In the genomic region with DNA sequence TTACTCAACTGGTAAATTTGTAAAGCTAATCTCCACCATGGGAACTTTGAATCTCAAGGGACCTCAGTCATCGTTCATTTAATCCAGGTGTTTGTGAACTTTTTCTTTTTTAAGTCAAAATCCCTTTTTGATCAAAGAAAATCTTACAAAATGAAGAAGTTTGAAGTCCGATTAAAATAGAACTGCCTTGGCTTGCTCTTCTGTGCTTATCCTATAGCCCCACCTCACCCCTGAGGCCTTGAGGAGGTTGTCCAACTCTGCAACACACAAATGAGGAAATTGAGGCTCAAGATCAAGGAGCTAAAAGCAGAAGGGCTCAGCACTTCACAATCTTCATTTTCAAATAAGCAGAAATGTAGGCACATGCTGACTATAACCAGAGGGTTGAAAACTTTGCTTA, we compare ENCODE assay signal across 19 cellular contexts.
DNase-seq lines count a peak whose midpoint lies in the region; ATAC-seq lines count a peak whose summit lies in the region.
"Had no signal": no experiment of that assay in that cellular context is flagged by ENCODE, and none has a peak within 500 bp of the region (broad histone marks: within the 10 kb centered on the region; RNA-seq: fewer than 3 reads in every experiment).

No MANE protein-coding gene starts in this region.

- H3K4me2 ChIP-seq in BLaER1 treated with 17β-estradiol and CSF1 and Interleukin-3, amounts not matched to agents 10 nM and 100 nM, result peak overlapping the region in 8 of 11 experiments; percentile 0 to 50 (median 21); a peak in 14 of 22 replicates
- peak overlapping the region; percentile 65 for H3K4me2 ChIP-seq in Karpas-422 (ENCODE audit: low read depth, low read length, poor library complexity, severe bottlenecking)

- POLR2A ChIA-PET in activated CD4-positive, alpha-beta memory T cell treated with anti-CD3 and anti-CD28 coated beads for 36 hours (lab: Charles Lee), result no interaction called here

- no peaks in the 10 kb centered on the region for H3K36me3 Mint-ChIP-seq in activated CD4-positive, alpha-beta memory T cell treated with anti-CD3 and anti-CD28 coated beads for 36 hours
- H3K36me3 Mint-ChIP-seq: CD4-positive, CD25-positive, alpha-beta regulatory T cell; CD8-positive, alpha-beta memory T cell had no signal

- CTCF ChIA-PET in activated CD4-positive, alpha-beta memory T cell treated with anti-CD3 and anti-CD28 coated beads for 36 hours (lab: Charles Lee), result no interaction called here

- no peaks in the 10 kb centered on the region for H3K36me3 ChIP-seq in BLaER1 treated with 17β-estradiol and CSF1 and Interleukin-3, amounts not matched to agents 10 nM and 100 nM
- no peaks in the 10 kb centered on the region for H3K36me3 ChIP-seq in Karpas-422 (ENCODE audit: insufficient read depth, low read length)

- H3K27ac ChIP-seq in BLaER1 treated with 17β-estradiol and CSF1 and Interleukin-3, amounts not matched to agents 10 nM and 100 nM, result no peak overlapping the region
- peak overlapping the region; percentile 97 for H3K27ac ChIP-seq in Karpas-422 (ENCODE audit: low read length)
- H3K27ac ChIP-seq: HL-60 had no signal

- H3K9me3 Mint-ChIP-seq in activated CD4-positive, alpha-beta memory T cell treated with anti-CD3 and anti-CD28 coated beads for 36 hours, result peaks cover 6% of the 10 kb centered on the region

- intact Hi-C loops in activated CD4-positive, alpha-beta memory T cell treated with anti-CD3 and anti-CD28 coated beads for 36 hours (cut with micrococcal nuclease), result no loop called here

- H3K27ac Mint-ChIP-seq in activated CD4-positive, alpha-beta memory T cell treated with anti-CD3 and anti-CD28 coated beads for 36 hours, result no peak overlapping the region
- H3K27ac Mint-ChIP-seq: CD4-positive, CD25-positive, alpha-beta regulatory T cell; CD8-positive, alpha-beta memory T cell had no signal

- H3K4me3 ChIP-seq in BLaER1 treated with 17β-estradiol and CSF1 and Interleukin-3, amounts not matched to agents 10 nM and 100 nM, result no peak overlapping the region
- peak overlapping the region; percentile 33 for H3K4me3 ChIP-seq in Karpas-422 (ENCODE audit: low read length)
- H3K4me3 ChIP-seq: GM12878 had no signal

- DNase-seq in Karpas-422 (peak; percentile 98), SKM-1 (lab: John Stamatoyannopoulos, UW; ENCODE audit: unreplicated experiment) (peak; percentile 62), medulla oblongata (ENCODE audit: extremely low spot score) (peak; percentile 12), NCI-H748 (lab: John Stamatoyannopoulos, UW; ENCODE audit: unreplicated experiment) (no peak), NCI-H345 treated with DMSO at 0.1 percent for 48 hours (lab: John Stamatoyannopoulos, UW; ENCODE audit: unreplicated experiment) (no peak)
- DNase-seq in activated CD4-positive, alpha-beta memory T cell treated with anti-CD3 and anti-CD28 coated beads for 36 hours, result no peak
- DNase-seq: ACHN; CD4-positive, CD25-positive, alpha-beta regulatory T cell; CD8-positive, alpha-beta memory T cell; COR-L47; DMS 273 treated with DMSO at 0.1 percent for 48 hours; DMS53; DND-41; EL; HCEC 1CT had no signal

- H3K9me2 ChIP-seq in Karpas-422 (replicated peaks; ENCODE audit: insufficient read depth, low read length), result no peaks in the 10 kb centered on the region

- H3K9ac ChIP-seq in BLaER1 treated with 17β-estradiol and CSF1 and Interleukin-3, amounts not matched to agents 10 nM and 100 nM, result no peak overlapping the region
- peak overlapping the region; percentile 45 for H3K9ac ChIP-seq in Karpas-422 (ENCODE audit: low read length)

- peaks cover 15 to 22% (median 20%) of the 10 kb centered on the region in 11 experiments; a peak in 21 of 22 replicates for H3K9me3 ChIP-seq in BLaER1 treated with 17β-estradiol and CSF1 and Interleukin-3, amounts not matched to agents 10 nM and 100 nM (replicated peaks in 1 of 11)
- 0 out of 2 replicates have a peak, but pooled peaks cover 4% of the 10 kb centered on the region for H3K9me3 ChIP-seq in Karpas-422 (ENCODE audit: low read length)

- H3K4me1 Mint-ChIP-seq in activated CD4-positive, alpha-beta memory T cell treated with anti-CD3 and anti-CD28 coated beads for 36 hours (ENCODE audit: low read depth), result no peaks in the 10 kb centered on the region
- H3K4me1 Mint-ChIP-seq: CD4-positive, CD25-positive, alpha-beta regulatory T cell; CD8-positive, alpha-beta memory T cell had no signal

- no peak overlapping the region for H2AFZ ChIP-seq in Karpas-422 (ENCODE audit: low read length)

- no peaks in the 10 kb centered on the region for H3K27me3 ChIP-seq in BLaER1 treated with 17β-estradiol and CSF1 and Interleukin-3, amounts not matched to agents 10 nM and 100 nM
- H3K27me3 ChIP-seq in Karpas-422 (ENCODE audit: low read length), result no peaks in the 10 kb centered on the region

- peaks cover 0 to 17% (median 11%) of the 10 kb centered on the region in 10 experiments; a peak in 13 of 20 replicates for H3K4me1 ChIP-seq in BLaER1 treated with 17β-estradiol and CSF1 and Interleukin-3, amounts not matched to agents 10 nM and 100 nM
- peaks cover 85% of the 10 kb centered on the region for H3K4me1 ChIP-seq in Karpas-422 (ENCODE audit: low read length)

- ATAC-seq in HG02840 (IDR thresholded peaks at IDR 0.05; ENCODE audit: low FRiP score, unreplicated experiment), result no peak
- ATAC-seq: GM12878 had no signal

- no peak overlapping the region for H3K4me3 Mint-ChIP-seq in activated CD4-positive, alpha-beta memory T cell treated with anti-CD3 and anti-CD28 coated beads for 36 hours
- H3K4me3 Mint-ChIP-seq: CD4-positive, CD25-positive, alpha-beta regulatory T cell; CD8-positive, alpha-beta memory T cell had no signal

- H3K79me2 ChIP-seq in Karpas-422 (ENCODE audit: low read length), result no peaks in the 10 kb centered on the region

- H3K27me3 Mint-ChIP-seq in activated CD4-positive, alpha-beta memory T cell treated with anti-CD3 and anti-CD28 coated beads for 36 hours, result peaks cover 15% of the 10 kb centered on the region
- H3K27me3 Mint-ChIP-seq: CD4-positive, CD25-positive, alpha-beta regulatory T cell had no signal

- no peaks in the 10 kb centered on the region for H4K20me1 ChIP-seq in BLaER1 treated with 17β-estradiol and CSF1 and Interleukin-3, amounts not matched to agents 10 nM and 100 nM
- no peaks in the 10 kb centered on the region for H4K20me1 ChIP-seq in Karpas-422 (ENCODE audit: insufficient read depth, low read depth, low read length)

Comparison
In these comparisons a context has a peak if more than half of its experiments do, and no peak if none do; other contexts are left out.
1. DNase-seq: peak in Karpas-422 (single experiment), SKM-1 (single experiment) and medulla oblongata (single experiment); none in NCI-H748 (single experiment), NCI-H345 treated with DMSO at 0.1 percent for 48 hours (single experiment) and activated CD4-positive, alpha-beta memory T cell treated with anti-CD3 and anti-CD28 coated beads for 36 hours (single experiment).